1 cellular context compared by ENCODE assay signal in genomic region chr18:78995740-78996395, GRCh38.
TF ChIP-seq lines count a peak whose summit lies in the region.

No MANE protein-coding gene starts in this region.

TF ChIP-seq in GM23338, 12 proteins besides CTCF, POLR2A, EP300 and RAD21:
- TF ChIP-seq ZNF462 (CRISPR knock-in tag; IDR thresholded peaks at IDR 0.05) = no peak
- TF ChIP-seq ZNF331 (CRISPR knock-in tag; IDR thresholded peaks at IDR 0.05; ENCODE audit: low read depth) = no peak
- TF ChIP-seq JUNB (IDR thresholded peaks at IDR 0.05; ENCODE audit: unreplicated experiment) = no peak
- no peak for TF ChIP-seq ZNF114 (CRISPR knock-in tag; IDR thresholded peaks at IDR 0.05)
- no peak for TF ChIP-seq ETS1 (IDR thresholded peaks at IDR 0.05)
- no peak for TF ChIP-seq STAT1 (IDR thresholded peaks at IDR 0.05; ENCODE audit: unreplicated experiment)
- TF ChIP-seq EZH2 (IDR thresholded peaks at IDR 0.05; ENCODE audit: low read depth, unreplicated experiment) = no peak
- TF ChIP-seq EZH2phosphoT487 (IDR thresholded peaks at IDR 0.05; ENCODE audit: unreplicated experiment) = no peak
- TF ChIP-seq REST (IDR thresholded peaks at IDR 0.05; ENCODE audit: unreplicated experiment) = no peak
- no peak for TF ChIP-seq POLR2AphosphoS5 (IDR thresholded peaks at IDR 0.05; ENCODE audit: low read depth)
- TF ChIP-seq NANOG (IDR thresholded peaks at IDR 0.05; ENCODE audit: borderline replicate concordance) = no peak
- no peak for TF ChIP-seq CREB1 (CRISPR knock-in tag; IDR thresholded peaks at IDR 0.05; ENCODE audit: low read depth)
